ENCODE assay signal across 1 cellular context in genomic region chr14:51445001-51445390, GRCh38.
TF ChIP-seq lines count a peak whose summit lies in the region.

No MANE protein-coding gene starts in this region.

TF ChIP-seq in IMR-90, 13 proteins besides CTCF, POLR2A, EP300 and RAD21 (continued from another document):
- TF ChIP-seq RFX5 (IDR thresholded peaks at IDR 0.05; ENCODE audit: low read depth, low read length) = no peak
- no peak for TF ChIP-seq MXI1 (IDR thresholded peaks at IDR 0.05; ENCODE audit: borderline replicate concordance, low read depth, low read length)
- no peak for TF ChIP-seq FOS (IDR thresholded peaks at IDR 0.05; ENCODE audit: low read depth, low read length)
- no peak for TF ChIP-seq BHLHE40 (IDR thresholded peaks at IDR 0.05; ENCODE audit: low read depth, low read length)
- no peak for TF ChIP-seq USF2 (IDR thresholded peaks at IDR 0.05; ENCODE audit: low read depth, low read length)
- no peak for TF ChIP-seq CHD1 (IDR thresholded peaks at IDR 0.05; ENCODE audit: low read depth, low read length)
- TF ChIP-seq RCOR1 (IDR thresholded peaks at IDR 0.05; ENCODE audit: insufficient replicate concordance, low read length) = no peak
- no peak for TF ChIP-seq CEBPB (IDR thresholded peaks at IDR 0.05; ENCODE audit: low read depth, low read length)
- TF ChIP-seq SMC3 (IDR thresholded peaks at IDR 0.05; ENCODE audit: low read depth, low read length) = no peak
